In the genomic region with DNA sequence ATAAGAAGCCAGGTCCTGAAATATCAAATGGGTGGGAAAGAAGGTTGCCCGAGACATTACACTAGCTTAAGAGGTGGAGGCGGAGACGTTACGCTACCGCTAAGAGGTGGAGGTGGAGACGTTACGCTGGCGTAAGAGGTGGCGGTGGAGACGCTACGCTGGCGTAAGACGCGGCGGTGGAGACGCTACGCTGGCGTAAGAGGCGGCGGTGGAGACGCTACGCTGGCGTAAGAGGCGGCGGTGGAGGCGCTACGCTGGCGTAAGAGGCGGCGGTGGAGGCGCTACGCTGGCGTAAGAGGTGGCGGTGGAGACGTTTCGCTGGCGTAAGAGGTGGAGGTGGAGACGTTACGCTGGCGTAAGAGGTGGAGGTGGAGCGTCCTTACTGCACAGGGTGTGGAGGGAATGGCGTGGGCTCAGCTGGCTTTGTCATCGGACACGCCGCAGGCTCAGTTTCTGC, we compare ENCODE assay signal across 8 cellular contexts. TPM values are rescaled to one million over a fixed set of nuclear protein-coding genes. Genes with fewer than 3 reads are reported as not detected.
A peak's percentile ranks its signal among the peaks of the same experiment; 100 is the strongest.
DNase-seq lines count a peak whose midpoint lies in the region; ATAC-seq and TF ChIP-seq lines count a peak whose summit lies in the region.

No MANE protein-coding gene starts in this region.

- peak overlapping the region in 2 of 4 donors; percentile 73 to 78 for H3K27ac ChIP-seq in esophagus muscularis mucosa (replicated peaks in 1 of 4)

- no peaks in the 10 kb centered on the region for H3K4me1 Mint-ChIP-seq in endothelial cell (ENCODE audit: unreplicated experiment)

- DNase-seq in MV-4-11 (lab: John Stamatoyannopoulos, UW) = peak; percentile 8
- peak; percentile 74 for DNase-seq in choroid plexus epithelial cell (ENCODE audit: low read depth)
- peak; percentile 67 for DNase-seq in sciatic nerve (ENCODE audit: low spot score)
- DNase-seq in GM19240 (ENCODE audit: insufficient read length, low spot score) = no peak
- DNase-seq in endothelial cell (ENCODE audit: low spot score) = no peak
- DNase-seq in NCI-H446 treated with DMSO at 0.1 percent for 48 hours (lab: John Stamatoyannopoulos, UW) = no peak
- DNase-seq in esophagus muscularis mucosa (ENCODE audit: extremely low spot score) = no peak

- peaks cover 4% of the 10 kb centered on the region for H3K27me3 Mint-ChIP-seq in endothelial cell (ENCODE audit: unreplicated experiment)

- H3K9me3 Mint-ChIP-seq in endothelial cell (ENCODE audit: unreplicated experiment) = peaks cover 5% of the 10 kb centered on the region

- H3K36me3 Mint-ChIP-seq in endothelial cell (ENCODE audit: low read depth, unreplicated experiment) = peaks cover 6% of the 10 kb centered on the region

- WGBS in esophagus muscularis mucosa = 86% methylated on average over 45 of the region's 45 CpGs

- H3K27me3 ChIP-seq in esophagus muscularis mucosa = no peaks in the 10 kb centered on the region

- peak overlapping the region; percentile 55 for H3K4me3 ChIP-seq in choroid plexus epithelial cell (ENCODE audit: low read depth, low read length)
- H3K4me3 ChIP-seq in esophagus muscularis mucosa = peak overlapping the region in 2 of 4 donors; percentile 41 to 53

- peaks cover 0 to 22% (median 7%) of the 10 kb centered on the region in 4 donors for H3K36me3 ChIP-seq in esophagus muscularis mucosa

- no peak overlapping the region for H3K4me3 Mint-ChIP-seq in endothelial cell (ENCODE audit: unreplicated experiment)

- intact Hi-C loops in sciatic nerve (cut with DNase I) (no loop called here), esophagus muscularis mucosa (cut with DNase I) (no loop called here)

- ATAC-seq in GM18517 (IDR thresholded peaks at IDR 0.05; ENCODE audit: unreplicated experiment) (peak; percentile 63), sciatic nerve (no peak)

- H3K4me1 ChIP-seq in esophagus muscularis mucosa = peaks cover 0 to 11% (median 5%) of the 10 kb centered on the region in 4 donors

- no peak for TF ChIP-seq EP300 in esophagus muscularis mucosa (IDR thresholded peaks at IDR 0.05)

- H3K9me3 ChIP-seq in esophagus muscularis mucosa = no peaks in the 10 kb centered on the region

- TF ChIP-seq CTCF in choroid plexus epithelial cell (conservative IDR thresholded peaks at IDR 0.05; ENCODE audit: low read depth, low read length) (no peak), endothelial cell (IDR thresholded peaks at IDR 0.05; ENCODE audit: unreplicated experiment) (no peak), esophagus muscularis mucosa (IDR thresholded peaks at IDR 0.05) (no peak)

- no peak overlapping the region for H3K27ac Mint-ChIP-seq in endothelial cell (ENCODE audit: unreplicated experiment)

- TF ChIP-seq POLR2A in esophagus muscularis mucosa (IDR thresholded peaks at IDR 0.05; ENCODE audit: low read depth) = no peak

RNA-seq across cellular contexts. Expression of a gene that starts 12.8 kb away (rescaled TPM):
- 42.0 TPM for total RNA-seq in sciatic nerve
- 4.5 TPM for total RNA-seq in endothelial cell (ENCODE audit: unreplicated experiment)
- total RNA-seq in esophagus muscularis mucosa = 10 to 100 TPM; 27.5 to 43.1 (median 35.5) TPM

RNA-seq across cellular contexts. Expression of a gene that starts 23.2 kb away (rescaled TPM):
- 1.1 TPM for total RNA-seq in sciatic nerve
- 0.46 TPM for total RNA-seq in endothelial cell (ENCODE audit: unreplicated experiment)
- total RNA-seq in esophagus muscularis mucosa = 1 to 10 TPM in 1 of 4 donors, under 1 TPM in 3; 0.45 to 2.0 (median 0.83) TPM

Comparison
In these comparisons a context has a peak if more than half of its experiments do, and no peak if none do; other contexts are left out.
1. DNase-seq: peak in MV-4-11 (single experiment), choroid plexus epithelial cell (single experiment) and sciatic nerve (single experiment); none in GM19240 (single experiment), endothelial cell (single experiment), NCI-H446 treated with DMSO at 0.1 percent for 48 hours (single experiment) and esophagus muscularis mucosa (single experiment).